In genomic region chr5:35098214-35098613, GRCh38 we compare ENCODE assay signal across 16 cellular contexts. TPM values are rescaled to one million over a fixed set of nuclear protein-coding genes. Genes with fewer than 3 reads are reported as not detected.
"Had no signal": no experiment of that assay in that cellular context is flagged by ENCODE, and none has a peak within 500 bp of the region (broad histone marks: within the 10 kb centered on the region; RNA-seq: fewer than 3 reads in every experiment).

No MANE protein-coding gene starts in this region.

- DNase-seq: activated B cell treated with CpG ODN at 0.5 μM for 24 hours; activated CD4-positive, alpha-beta T cell treated with anti-CD3 and anti-CD28 coated beads, Interleukin-2, amount 10 ng/mL, durations not matched to agents 24 days and 14 days; activated naive CD4-positive, alpha-beta T cell treated with anti-CD3 and anti-CD28 coated beads, Interleukin-2, amount 10 ng/mL, durations not matched to agents 7 days and 5 days; body of pancreas; effector memory CD8-positive, alpha-beta T cell; hypothalamus; mammary epithelial cell; mucosa of descending colon; naive thymus-derived CD8-positive, alpha-beta T cell; retina; thyroid gland had no signal

- H3K4me3 ChIP-seq: body of pancreas, mucosa of descending colon, skin epidermis, thyroid gland had no signal

- H3K27ac ChIP-seq: body of pancreas, neutrophil, skin epidermis, thyroid gland had no signal

- H3K4me1 ChIP-seq: thyroid gland had no signal

- H3K9me3 ChIP-seq: body of pancreas, mucosa of descending colon, neutrophil, thyroid gland had no signal

- H3K36me3 ChIP-seq: neutrophil, thyroid gland had no signal

- H3K27me3 ChIP-seq: body of pancreas, neutrophil, thyroid gland had no signal

- ATAC-seq: body of pancreas; effector memory CD8-positive, alpha-beta T cell; mucosa of descending colon; naive thymus-derived CD8-positive, alpha-beta T cell had no signal

- FAIRE-seq: urothelium cell line had no signal

RNA-seq across cellular contexts. Expression of gene AGXT2, which starts 50.5 kb away (rescaled TPM):
- total RNA-seq: activated B cell treated with CpG ODN at 0.5 μM for 24 hours; activated CD4-positive, alpha-beta T cell treated with anti-CD3 and anti-CD28 coated beads, Interleukin-2, amount 10 ng/mL, durations not matched to agents 24 days and 14 days; activated T-helper 2 cell treated with anti-CD3 and anti-CD28 coated beads, Interferon-gamma antibody, Interleukin-2, Interleukin-4, amounts not matched to agents 10 μg/mL and 5 μg/mL and 100 μg/mL, durations not matched to agents 14 hours and 24 hours and 36 hours; body of pancreas; epithelial cell of proximal tubule; mammary epithelial cell; mucosa of descending colon; naive thymus-derived CD8-positive, alpha-beta T cell; thyroid gland had no signal
- polyA plus RNA-seq: mammary epithelial cell; naive thymus-derived CD8-positive, alpha-beta T cell had no signal
